In the genomic region with DNA sequence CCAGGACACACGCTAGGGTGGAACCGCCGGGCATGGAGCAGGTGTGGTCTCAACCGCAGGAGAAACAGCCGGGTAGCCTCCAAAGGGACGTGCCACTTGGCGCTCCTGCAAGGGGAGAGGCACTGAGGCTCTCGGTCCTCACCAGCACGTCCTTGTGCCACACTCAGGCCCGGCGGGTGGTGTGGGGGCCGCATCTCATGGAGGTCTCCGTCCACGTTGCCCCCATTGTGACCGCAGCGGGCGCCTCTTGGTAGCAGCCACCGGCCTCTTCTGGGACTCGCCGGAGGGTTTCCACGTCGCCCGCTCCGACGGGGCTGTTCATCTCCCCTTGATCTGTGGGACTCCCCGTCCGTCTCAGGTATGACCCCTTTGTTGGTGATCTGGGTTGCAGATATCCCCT, we compare ENCODE assay signal across 20 cellular contexts. TPM values are rescaled to one million over a fixed set of nuclear protein-coding genes. Genes with fewer than 3 reads are reported as not detected.
"Had no signal": no experiment of that assay in that cellular context is flagged by ENCODE, and none has a peak within 500 bp of the region (broad histone marks: within the 10 kb centered on the region; RNA-seq: fewer than 3 reads in every experiment).

No MANE protein-coding gene starts in this region.

- H3K36me3 ChIP-seq: heart left ventricle, prostate gland, right lobe of liver, tibial artery had no signal

- H3K9me3 Mint-ChIP-seq: naive thymus-derived CD8-positive, alpha-beta T cell; stimulated activated effector memory CD8-positive, alpha-beta T cell treated with anti-CD3 and anti-CD28 coated beads, Interleukin-12 subunit alpha, Interleukin-12 subunit beta, amount 100 ng/mL, for 72 hours; stimulated activated naive CD8-positive, alpha-beta T cell treated with anti-CD3 and anti-CD28 coated beads, Interleukin-15, Interleukin-2, amounts not matched to agents 100 ng/mL and 50 ng/mL, for 24 hours had no signal

- H3K9me3 ChIP-seq: heart left ventricle, prostate gland, right lobe of liver, tibial artery had no signal

- H3K27ac Mint-ChIP-seq: endodermal cell; naive thymus-derived CD8-positive, alpha-beta T cell; stimulated activated naive CD8-positive, alpha-beta T cell treated with anti-CD3 and anti-CD28 coated beads, Interleukin-15, Interleukin-2, amounts not matched to agents 100 ng/mL and 50 ng/mL, for 24 hours had no signal

- H3K4me1 Mint-ChIP-seq: endodermal cell; neural crest cell; stimulated activated effector memory CD8-positive, alpha-beta T cell treated with anti-CD3 and anti-CD28 coated beads, Interleukin-12 subunit alpha, Interleukin-12 subunit beta, amount 100 ng/mL, for 72 hours had no signal

- H3K36me3 Mint-ChIP-seq: naive thymus-derived CD8-positive, alpha-beta T cell; stimulated activated effector memory CD8-positive, alpha-beta T cell treated with anti-CD3 and anti-CD28 coated beads, Interleukin-12 subunit alpha, Interleukin-12 subunit beta, amount 100 ng/mL, for 72 hours had no signal

- H3K4me1 ChIP-seq: heart left ventricle, parathyroid adenoma, prostate gland, right lobe of liver, tibial artery had no signal

- FAIRE-seq: colon, frontal cortex had no signal

- H3K4me3 Mint-ChIP-seq: endodermal cell; neural crest cell; stimulated activated effector memory CD8-positive, alpha-beta T cell treated with anti-CD3 and anti-CD28 coated beads, Interleukin-12 subunit alpha, Interleukin-12 subunit beta, amount 100 ng/mL, for 72 hours; stimulated activated naive CD8-positive, alpha-beta T cell treated with anti-CD3 and anti-CD28 coated beads, Interleukin-15, Interleukin-2, amounts not matched to agents 100 ng/mL and 50 ng/mL, for 24 hours had no signal

- H3K27me3 ChIP-seq: heart left ventricle, right lobe of liver had no signal

- H3K27me3 Mint-ChIP-seq: stimulated activated naive CD8-positive, alpha-beta T cell treated with anti-CD3 and anti-CD28 coated beads, Interleukin-15, Interleukin-2, amounts not matched to agents 100 ng/mL and 50 ng/mL, for 24 hours had no signal

- DNase-seq: cerebellar nuclear complex; dermis blood vessel endothelial cell; effector CD4-positive, alpha-beta T cell; endodermal cell; heart left ventricle; hippocampal formation; mammary epithelial cell; naive thymus-derived CD8-positive, alpha-beta T cell; occipital lobe; stimulated activated CD4-positive, alpha-beta T cell treated with anti-CD3 and anti-CD28 coated beads, Interleukin-4, amount 100 ng/mL, for 1 hour; stimulated activated CD8-positive, alpha-beta memory T cell treated with anti-CD3 and anti-CD28 coated beads, Interleukin-4, amount 100 ng/mL, for 48 hours; tibial artery had no signal

- H3K27ac ChIP-seq: heart left ventricle, parathyroid adenoma, prostate gland, right lobe of liver, tibial artery had no signal

- H3K4me3 ChIP-seq: heart left ventricle, prostate gland, right lobe of liver, tibial artery had no signal

RNA-seq across cellular contexts. Expression of a gene that starts 49.2 kb away (rescaled TPM):
- total RNA-seq: naive thymus-derived CD8-positive, alpha-beta T cell had no signal
